9 cellular contexts compared by ENCODE assay signal in the genomic region with DNA sequence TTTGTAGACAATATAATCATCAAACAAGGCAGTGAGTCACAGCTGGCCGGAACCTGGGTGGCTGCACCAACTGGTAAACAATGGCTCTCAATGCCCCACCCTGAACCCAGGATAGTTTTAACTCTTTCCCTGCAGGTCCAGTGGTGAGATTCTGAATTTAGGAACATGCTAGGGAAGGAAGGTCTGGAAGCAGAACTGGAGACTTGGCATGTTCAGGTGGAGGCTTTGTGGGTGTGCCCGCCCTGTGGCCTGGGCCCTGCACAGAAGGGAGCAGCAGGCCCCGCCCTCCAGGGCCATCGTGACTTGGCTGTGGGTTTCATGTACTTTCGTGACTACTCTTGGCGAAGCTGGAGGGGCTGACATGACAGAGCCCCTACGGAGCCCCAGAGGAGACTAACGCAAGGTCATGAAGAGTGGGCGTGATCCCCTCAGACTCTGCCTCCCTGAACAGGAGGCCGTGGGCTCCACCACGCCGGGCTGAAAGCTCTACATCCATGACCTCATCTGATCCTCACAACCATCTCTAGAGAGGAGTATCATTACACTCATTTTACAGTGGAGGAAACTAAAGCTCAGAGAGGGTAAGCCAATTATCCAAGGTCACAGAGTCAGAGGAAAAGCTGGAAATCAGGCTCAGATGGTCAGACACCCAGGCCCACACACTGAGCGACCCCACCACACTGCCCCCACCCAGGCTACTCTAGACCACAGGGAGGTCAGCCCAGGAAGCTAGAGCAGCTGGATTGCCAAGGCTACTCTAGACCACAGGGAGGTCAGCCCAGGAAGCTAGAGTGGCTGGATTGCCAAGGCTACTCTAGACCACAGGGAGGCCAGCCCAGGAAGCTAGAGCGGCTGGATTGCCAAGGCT. TPM values are rescaled to one million over a fixed set of nuclear protein-coding genes. Genes with fewer than 3 reads are reported as not detected.
DNase-seq lines count a peak whose midpoint lies in the region; ATAC-seq and TF ChIP-seq lines count a peak whose summit lies in the region.
"Had no signal": no experiment of that assay in that cellular context is flagged by ENCODE, and none has a peak within 500 bp of the region (broad histone marks: within the 10 kb centered on the region; RNA-seq: fewer than 3 reads in every experiment).

No MANE protein-coding gene starts in this region.

- peak; percentile 28 for DNase-seq in activated CD4-positive, alpha-beta memory T cell treated with anti-CD3 and anti-CD28 coated beads, Interleukin-2, amount 10 ng/mL, durations not matched to agents 7 days and 5 days
- DNase-seq in activated CD4-positive, alpha-beta memory T cell treated with anti-CD3 and anti-CD28 coated beads for 36 hours, result no peak
- DNase-seq in MCF 10A (ENCODE audit: unreplicated experiment) (peak; percentile 95), left colon (peak; percentile 75 to 84), type B pancreatic cell (ENCODE audit: extremely low spot score, unreplicated experiment) (no peak), NCI-H526 treated with DMSO at 0.1 percent for 48 hours (lab: John Stamatoyannopoulos, UW) (no peak), SKM-1 treated with dmso at 0.1 percent for 144 hours (lab: John Stamatoyannopoulos, UW; ENCODE audit: unreplicated experiment) (no peak)
- DNase-seq in stimulated activated CD4-positive, alpha-beta T cell treated with anti-CD3 and anti-CD28 coated beads, Interleukin-12 subunit alpha, Interleukin-12 subunit beta, amount 100 ng/mL, for 4 hours, result no peak

- peak overlapping the region; percentile 80 for H3K27ac Mint-ChIP-seq in activated CD4-positive, alpha-beta memory T cell treated with anti-CD3 and anti-CD28 coated beads, Interleukin-2, amount 10 ng/mL, durations not matched to agents 7 days and 5 days
- H3K27ac Mint-ChIP-seq in activated CD4-positive, alpha-beta memory T cell treated with anti-CD3 and anti-CD28 coated beads for 36 hours, result no peak overlapping the region
- H3K27ac Mint-ChIP-seq in MCF 10A (ENCODE audit: low read depth, unreplicated experiment) (peak overlapping the region; percentile 99), type B pancreatic cell (peak overlapping the region; percentile 91)
- H3K27ac Mint-ChIP-seq: activated T-helper 1 cell treated with anti-CD3 and anti-CD28 coated beads, Interleukin-12 subunit alpha, Interleukin-12 subunit beta, Interleukin-2, Interleukin-4 antibody, amounts not matched to agents 30 ng/mL and 10 ng/mL and 1 ng/mL, durations not matched to agents 14 hours and 24 hours and 36 hours had no signal

- POLR2A ChIA-PET in activated CD4-positive, alpha-beta memory T cell treated with anti-CD3 and anti-CD28 coated beads, Interleukin-2, amount 10 ng/mL, durations not matched to agents 7 days and 5 days (lab: Charles Lee), result interaction anchor here (0.6 to 2.1 kb wide), 4 partner anchors 24 to 174 kb away, joined by 3 to 5 read pairs (median 3); partner anchors contain the start of gene PLA2G6
- POLR2A ChIA-PET in activated CD4-positive, alpha-beta memory T cell treated with anti-CD3 and anti-CD28 coated beads for 36 hours (lab: Charles Lee), result interaction anchor here (1.2 kb wide), 1 partner anchor 28 kb away, joined by 5 read pairs; the partner anchor contains the start of gene MAFF
- POLR2A ChIA-PET in MCF 10A (lab: Yijun Ruan, JAX), result interaction anchor here (0.6 to 4.2 kb wide), 17 partner anchors 10 to 1086 kb away, joined by 3 to 51 read pairs (median 4); partner anchors contain the start of genes MAFF, PICK1, PLA2G6 and TMEM184B

- H3K36me3 Mint-ChIP-seq in activated CD4-positive, alpha-beta memory T cell treated with anti-CD3 and anti-CD28 coated beads, Interleukin-2, amount 10 ng/mL, durations not matched to agents 7 days and 5 days (ENCODE audit: low read depth), result peaks cover 17% of the 10 kb centered on the region
- H3K36me3 Mint-ChIP-seq in activated CD4-positive, alpha-beta memory T cell treated with anti-CD3 and anti-CD28 coated beads for 36 hours, result peaks cover 15% of the 10 kb centered on the region
- H3K36me3 Mint-ChIP-seq in MCF 10A (ENCODE audit: insufficient read depth, unreplicated experiment) (peaks cover 20% of the 10 kb centered on the region), type B pancreatic cell (peaks cover 14% of the 10 kb centered on the region)

- intact Hi-C loops in activated CD4-positive, alpha-beta memory T cell treated with anti-CD3 and anti-CD28 coated beads for 36 hours (cut with micrococcal nuclease), result no loop called here
- intact Hi-C loops in MCF 10A (cut with micrococcal nuclease) (loop anchor here (2.0 to 5.0 kb wide), 4 partner anchors 26 to 172 kb away; partner anchors contain the start of genes BAIAP2L2, PICK1 and PLA2G6), left colon (cut with DNase I, micrococcal nuclease) (no loop called here)

- no TSS peak for BruUV-seq in MCF 10A (replicated peaks; lab: Mats Ljungman, UMichigan)

- TF ChIP-seq CTCF in MCF 10A (IDR thresholded peaks at IDR 0.05; ENCODE audit: unreplicated experiment) (no peak), type B pancreatic cell (conservative IDR thresholded peaks at IDR 0.05) (no peak)

- no peaks in the 10 kb centered on the region for H3K9me3 Mint-ChIP-seq in activated CD4-positive, alpha-beta memory T cell treated with anti-CD3 and anti-CD28 coated beads, Interleukin-2, amount 10 ng/mL, durations not matched to agents 7 days and 5 days
- no peaks in the 10 kb centered on the region for H3K9me3 Mint-ChIP-seq in activated CD4-positive, alpha-beta memory T cell treated with anti-CD3 and anti-CD28 coated beads for 36 hours
- no peaks in the 10 kb centered on the region for H3K9me3 Mint-ChIP-seq in MCF 10A (ENCODE audit: unreplicated experiment)
- no peaks in the 10 kb centered on the region for H3K9me3 Mint-ChIP-seq in type B pancreatic cell
- H3K9me3 Mint-ChIP-seq: activated T-helper 1 cell treated with anti-CD3 and anti-CD28 coated beads, Interleukin-12 subunit alpha, Interleukin-12 subunit beta, Interleukin-2, Interleukin-4 antibody, amounts not matched to agents 30 ng/mL and 10 ng/mL and 1 ng/mL, durations not matched to agents 14 hours and 24 hours and 36 hours had no signal

- H3K4me1 Mint-ChIP-seq in activated CD4-positive, alpha-beta memory T cell treated with anti-CD3 and anti-CD28 coated beads, Interleukin-2, amount 10 ng/mL, durations not matched to agents 7 days and 5 days, result peaks cover 22% of the 10 kb centered on the region
- peaks cover 3% of the 10 kb centered on the region for H3K4me1 Mint-ChIP-seq in activated CD4-positive, alpha-beta memory T cell treated with anti-CD3 and anti-CD28 coated beads for 36 hours (ENCODE audit: low read depth)
- H3K4me1 Mint-ChIP-seq in MCF 10A (ENCODE audit: insufficient read depth, unreplicated experiment), result peaks cover 24% of the 10 kb centered on the region
- H3K4me1 Mint-ChIP-seq in type B pancreatic cell (ENCODE audit: unreplicated experiment), result peaks cover 9% of the 10 kb centered on the region

- H3K4me3 Mint-ChIP-seq in activated CD4-positive, alpha-beta memory T cell treated with anti-CD3 and anti-CD28 coated beads, Interleukin-2, amount 10 ng/mL, durations not matched to agents 7 days and 5 days, result no peak overlapping the region
- no peak overlapping the region for H3K4me3 Mint-ChIP-seq in activated CD4-positive, alpha-beta memory T cell treated with anti-CD3 and anti-CD28 coated beads for 36 hours
- peak overlapping the region; percentile 46 for H3K4me3 Mint-ChIP-seq in MCF 10A (ENCODE audit: unreplicated experiment)
- H3K4me3 Mint-ChIP-seq in type B pancreatic cell, result peak overlapping the region; percentile 16
- H3K4me3 Mint-ChIP-seq: activated T-helper 1 cell treated with anti-CD3 and anti-CD28 coated beads, Interleukin-12 subunit alpha, Interleukin-12 subunit beta, Interleukin-2, Interleukin-4 antibody, amounts not matched to agents 30 ng/mL and 10 ng/mL and 1 ng/mL, durations not matched to agents 14 hours and 24 hours and 36 hours had no signal

- H3K27me3 Mint-ChIP-seq in activated CD4-positive, alpha-beta memory T cell treated with anti-CD3 and anti-CD28 coated beads, Interleukin-2, amount 10 ng/mL, durations not matched to agents 7 days and 5 days, result no peaks in the 10 kb centered on the region
- H3K27me3 Mint-ChIP-seq in activated CD4-positive, alpha-beta memory T cell treated with anti-CD3 and anti-CD28 coated beads for 36 hours, result no peaks in the 10 kb centered on the region
- no peaks in the 10 kb centered on the region for H3K27me3 Mint-ChIP-seq in MCF 10A (ENCODE audit: insufficient read depth, unreplicated experiment)
- no peaks in the 10 kb centered on the region for H3K27me3 Mint-ChIP-seq in type B pancreatic cell

- ATAC-seq in left colon, result peak; percentile 86

- CTCF ChIA-PET in activated CD4-positive, alpha-beta memory T cell treated with anti-CD3 and anti-CD28 coated beads, Interleukin-2, amount 10 ng/mL, durations not matched to agents 7 days and 5 days (lab: Charles Lee), result interaction anchor here (0.5 to 3.5 kb wide), 14 partner anchors 13 to 177 kb away, joined by 3 to 18 read pairs (median 4); partner anchors contain the start of gene MAFF
- CTCF ChIA-PET in activated CD4-positive, alpha-beta memory T cell treated with anti-CD3 and anti-CD28 coated beads for 36 hours (lab: Charles Lee), result interaction anchor here (0.7 to 3.1 kb wide), 15 partner anchors 9 to 461 kb away, joined by 3 to 37 read pairs (median 5); partner anchors contain the start of gene PICK1
- CTCF ChIA-PET in MCF 10A (lab: Yijun Ruan, JAX), result interaction anchor here (0.6 to 4.2 kb wide), 13 partner anchors 11 to 340 kb away, joined by 3 to 29 read pairs (median 4); no protein-coding TSS in a partner anchor

RNA-seq across cellular contexts. Expression of gene MAFF, which starts 27.3 kb away (rescaled TPM):
- total RNA-seq in activated CD4-positive, alpha-beta memory T cell treated with anti-CD3 and anti-CD28 coated beads, Interleukin-2, amount 10 ng/mL, durations not matched to agents 7 days and 5 days, result 10 to 100 TPM; 15.3 to 16.4 TPM
- total RNA-seq in activated CD4-positive, alpha-beta memory T cell treated with anti-CD3 and anti-CD28 coated beads for 36 hours, result 10 to 100 TPM; 15.5 to 15.9 TPM
- total RNA-seq in MCF 10A (2022) (54.7 and 71.4 TPM in 2 replicates), left colon (10 to 100 TPM; 18.0 to 22.2 TPM), type B pancreatic cell (ENCODE audit: low replicate concordance) (14.6 and 60.9 TPM in 2 replicates)

RNA-seq across cellular contexts. Expression of gene TMEM184B, which starts 43.7 kb away (rescaled TPM):
- total RNA-seq in activated CD4-positive, alpha-beta memory T cell treated with anti-CD3 and anti-CD28 coated beads, Interleukin-2, amount 10 ng/mL, durations not matched to agents 7 days and 5 days, result 10 to 100 TPM; 45.9 to 49.3 TPM
- 10 to 100 TPM; 24.4 to 26.6 TPM for total RNA-seq in activated CD4-positive, alpha-beta memory T cell treated with anti-CD3 and anti-CD28 coated beads for 36 hours
- total RNA-seq in MCF 10A (2022) (58.7 and 69.1 TPM in 2 replicates), left colon (10 to 100 TPM; 41.9 to 48.0 TPM), type B pancreatic cell (ENCODE audit: low replicate concordance) (66.7 and 83.3 TPM in 2 replicates)

RNA-seq across cellular contexts. Expression of gene PLA2G6, which starts 47.5 kb away (rescaled TPM):
- 10 to 100 TPM; 80.7 to 85.7 TPM for total RNA-seq in activated CD4-positive, alpha-beta memory T cell treated with anti-CD3 and anti-CD28 coated beads, Interleukin-2, amount 10 ng/mL, durations not matched to agents 7 days and 5 days
- total RNA-seq in activated CD4-positive, alpha-beta memory T cell treated with anti-CD3 and anti-CD28 coated beads for 36 hours, result 10 to 100 TPM; 63.7 to 69.5 TPM
- total RNA-seq in MCF 10A (2022) (37.5 and 40.3 TPM in 2 replicates), left colon (10 to 100 TPM; 21.2 to 24.9 TPM), type B pancreatic cell (ENCODE audit: low replicate concordance) (64.1 and 78.6 TPM in 2 replicates)

Comparison
In these comparisons a context has a peak if more than half of its experiments do, and no peak if none do; other contexts are left out.
1. DNase-seq: peak in activated CD4-positive, alpha-beta memory T cell treated with anti-CD3 and anti-CD28 coated beads, Interleukin-2, amount 10 ng/mL, durations not matched to agents 7 days and 5 days (single experiment), MCF 10A (single experiment) and left colon (2 of 2); none in activated CD4-positive, alpha-beta memory T cell treated with anti-CD3 and anti-CD28 coated beads for 36 hours (single experiment), type B pancreatic cell (single experiment), stimulated activated CD4-positive, alpha-beta T cell treated with anti-CD3 and anti-CD28 coated beads, Interleukin-12 subunit alpha, Interleukin-12 subunit beta, amount 100 ng/mL, for 4 hours (single experiment), NCI-H526 treated with DMSO at 0.1 percent for 48 hours (single experiment) and SKM-1 treated with dmso at 0.1 percent for 144 hours (single experiment).
2. H3K4me3 Mint-ChIP-seq: peak in MCF 10A (single experiment) and type B pancreatic cell (single experiment); none in activated CD4-positive, alpha-beta memory T cell treated with anti-CD3 and anti-CD28 coated beads, Interleukin-2, amount 10 ng/mL, durations not matched to agents 7 days and 5 days (single experiment) and activated CD4-positive, alpha-beta memory T cell treated with anti-CD3 and anti-CD28 coated beads for 36 hours (single experiment).